ENCODE assay signal across 3 cellular contexts in the genomic region with DNA sequence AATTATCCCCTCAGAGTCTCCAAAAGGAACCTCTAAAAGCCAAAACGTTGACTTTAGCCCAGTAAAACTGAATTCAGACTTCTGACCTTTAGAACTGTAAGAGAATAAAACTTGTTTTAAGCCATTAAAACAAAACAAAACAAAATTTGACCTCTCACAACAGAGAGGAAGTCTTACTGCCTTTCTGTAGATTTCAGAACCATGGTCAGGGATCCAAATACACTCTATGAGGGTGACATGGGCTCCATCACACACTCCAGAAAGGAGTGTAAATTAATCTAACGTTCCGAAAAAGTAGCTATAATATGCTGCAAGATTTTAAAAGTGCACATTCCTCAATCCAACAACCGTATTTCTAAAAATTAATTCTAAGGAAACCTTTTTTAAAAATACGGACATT.
TF ChIP-seq lines count a peak whose summit lies in the region.

No MANE protein-coding gene starts in this region.

TF ChIP-seq in A549, 52 proteins besides CTCF, POLR2A, EP300 and RAD21:
- TF ChIP-seq CEBPB (IDR thresholded peaks at IDR 0.05) = no peak
- TF ChIP-seq, protein P1, sequence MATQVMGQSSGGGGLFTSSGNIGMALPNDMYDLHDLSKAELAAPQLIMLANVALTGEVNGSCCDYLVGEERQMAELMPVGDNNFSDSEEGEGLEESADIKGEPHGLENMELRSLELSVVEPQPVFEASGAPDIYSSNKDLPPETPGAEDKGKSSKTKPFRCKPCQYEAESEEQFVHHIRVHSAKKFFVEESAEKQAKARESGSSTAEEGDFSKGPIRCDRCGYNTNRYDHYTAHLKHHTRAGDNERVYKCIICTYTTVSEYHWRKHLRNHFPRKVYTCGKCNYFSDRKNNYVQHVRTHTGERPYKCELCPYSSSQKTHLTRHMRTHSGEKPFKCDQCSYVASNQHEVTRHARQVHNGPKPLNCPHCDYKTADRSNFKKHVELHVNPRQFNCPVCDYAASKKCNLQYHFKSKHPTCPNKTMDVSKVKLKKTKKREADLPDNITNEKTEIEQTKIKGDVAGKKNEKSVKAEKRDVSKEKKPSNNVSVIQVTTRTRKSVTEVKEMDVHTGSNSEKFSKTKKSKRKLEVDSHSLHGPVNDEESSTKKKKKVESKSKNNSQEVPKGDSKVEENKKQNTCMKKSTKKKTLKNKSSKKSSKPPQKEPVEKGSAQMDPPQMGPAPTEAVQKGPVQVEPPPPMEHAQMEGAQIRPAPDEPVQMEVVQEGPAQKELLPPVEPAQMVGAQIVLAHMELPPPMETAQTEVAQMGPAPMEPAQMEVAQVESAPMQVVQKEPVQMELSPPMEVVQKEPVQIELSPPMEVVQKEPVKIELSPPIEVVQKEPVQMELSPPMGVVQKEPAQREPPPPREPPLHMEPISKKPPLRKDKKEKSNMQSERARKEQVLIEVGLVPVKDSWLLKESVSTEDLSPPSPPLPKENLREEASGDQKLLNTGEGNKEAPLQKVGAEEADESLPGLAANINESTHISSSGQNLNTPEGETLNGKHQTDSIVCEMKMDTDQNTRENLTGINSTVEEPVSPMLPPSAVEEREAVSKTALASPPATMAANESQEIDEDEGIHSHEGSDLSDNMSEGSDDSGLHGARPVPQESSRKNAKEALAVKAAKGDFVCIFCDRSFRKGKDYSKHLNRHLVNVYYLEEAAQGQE (IDR thresholded peaks at IDR 0.05) = peak; percentile 69; the same call in 1 of the 2 replicates

TF ChIP-seq in HCT116, 20 proteins besides CTCF, POLR2A, EP300 and RAD21:
- no peak for TF ChIP-seq SIN3A (IDR thresholded peaks at IDR 0.05; ENCODE audit: low read depth)
- TF ChIP-seq, protein P1 (IDR thresholded peaks at IDR 0.05; ENCODE audit: low read depth) = peak; percentile 43

TF ChIP-seq in GM12878, 131 proteins besides CTCF, POLR2A, EP300 and RAD21:
- TF ChIP-seq PML (IDR thresholded peaks at IDR 0.05; ENCODE audit: low read length) = no peak
- TF ChIP-seq, protein P1 (IDR thresholded peaks at IDR 0.05; ENCODE audit: low read depth, low read length) = peak; percentile 63; the same call in 1 of the 2 replicates
